In genomic region chr11:44978279-44978960, GRCh38 we compare ENCODE assay signal across 11 cellular contexts. TPM values are rescaled to one million over a fixed set of nuclear protein-coding genes. Genes with fewer than 3 reads are reported as not detected.
A peak's percentile ranks its signal among the peaks of the same experiment; 100 is the strongest.
DNase-seq lines count a peak whose midpoint lies in the region; ATAC-seq, FAIRE-seq and TF ChIP-seq lines count a peak whose summit lies in the region.
"Had no signal": no experiment of that assay in that cellular context is flagged by ENCODE, and none has a peak within 500 bp of the region (broad histone marks: within the 10 kb centered on the region; RNA-seq: fewer than 3 reads in every experiment).

No MANE protein-coding gene starts in this region.

- BruUV-seq in HepG2 (replicated peaks; lab: Mats Ljungman, UMichigan), result no TSS peak

- no peak for TF ChIP-seq POLR2A in HepG2 (IDR thresholded peaks at IDR 0.05; ENCODE audit: insufficient read depth in 1 of 2, low read depth in 2 of 2, low read length in 2 of 2)
- no peak for TF ChIP-seq POLR2A in upper lobe of left lung (IDR thresholded peaks at IDR 0.05)

- no peaks in the 10 kb centered on the region for H3K79me2 ChIP-seq in HepG2 (ENCODE audit: insufficient read depth, low read length)

- no peaks in the 10 kb centered on the region for H3K36me3 ChIP-seq in RWPE2 (ENCODE audit: low read depth)
- no peaks in the 10 kb centered on the region for H3K36me3 ChIP-seq in HepG2 (replicated peaks in 1 of 2; ENCODE audit: control insufficient read depth in 1 of 2, insufficient read depth in 2 of 2, low read length in 2 of 2)
- no peaks in the 10 kb centered on the region for H3K36me3 ChIP-seq in upper lobe of left lung
- H3K36me3 ChIP-seq: tibial nerve had no signal

- H3K4me2 ChIP-seq in HepG2 (ENCODE audit: low read depth, low read length), result no peak overlapping the region

- POLR2A ChIA-PET in HepG2 (lab: Yijun Ruan, JAX), result no interaction called here

- H3K4me1 ChIP-seq in RWPE2 (ENCODE audit: insufficient read depth, poor library complexity, severe bottlenecking) (peaks cover 29% of the 10 kb centered on the region), HepG2 (ENCODE audit: insufficient read depth, low read length) (no peaks in the 10 kb centered on the region), upper lobe of left lung (peaks cover 39 to 45% (median 42%) of the 10 kb centered on the region in 4 donors)

- DNase-seq in NCI-H510A treated with DMSO at 0.1 percent for 48 hours (lab: John Stamatoyannopoulos, UW), result peak; percentile 57
- DNase-seq in NCI-H510A (lab: John Stamatoyannopoulos, UW), result no peak
- DNase-seq in RWPE2 (ENCODE audit: low spot score), result no peak
- DNase-seq in HepG2 (ENCODE audit: low spot score), result no peak
- no peak for DNase-seq in upper lobe of left lung
- DNase-seq in hypothalamus (lab: John Stamatoyannopoulos, UW), result no peak
- DNase-seq in activated T-cell treated with anti-CD3 and anti-CD28 coated beads, Interleukin-2, amount 50 U/mL, for 48 hours, result no peak
- DNase-seq: activated CD4-positive, alpha-beta T cell treated with anti-CD3 and anti-CD28 coated beads, Interleukin-2, amount 10 ng/mL, durations not matched to agents 24 days and 14 days; natural killer cell had no signal

- H2AFZ ChIP-seq in HepG2 (ENCODE audit: low read length), result no peak overlapping the region

- no peak overlapping the region for H3K9ac ChIP-seq in HepG2 (ENCODE audit: insufficient read depth, low read depth, low read length)

- no peaks in the 10 kb centered on the region for H4K20me1 ChIP-seq in HepG2 (ENCODE audit: insufficient read depth, low read length)

- TF ChIP-seq EP300 in HepG2 (IDR thresholded peaks at IDR 0.05; ENCODE audit: low read depth in 2 of 2, low read length in 2 of 2) (no peak), HepG2 (CRISPR knock-in tag; IDR thresholded peaks at IDR 0.05; ENCODE audit: borderline replicate concordance) (no peak), upper lobe of left lung (IDR thresholded peaks at IDR 0.05) (no peak)

- no peak for TF ChIP-seq CTCF in RWPE2 (IDR thresholded peaks at IDR 0.05; ENCODE audit: poor library complexity, severe bottlenecking)
- no peak for TF ChIP-seq CTCF in HepG2 (CRISPR knock-in tag; IDR thresholded peaks at IDR 0.05)
- no peak for TF ChIP-seq CTCF in upper lobe of left lung (IDR thresholded peaks at IDR 0.05)

- in situ Hi-C loops in HepG2 (cut with HindIII; ENCODE audit: extremely low pct_ligation_motif_present, low pct_unique_long_range_greater_than_20kb), result no loop called here

- peak overlapping the region; percentile 84 for H3K27ac ChIP-seq in RWPE2 (ENCODE audit: poor library complexity, severe bottlenecking)
- H3K27ac ChIP-seq in HepG2 (ENCODE audit: extremely low read length, insufficient read depth, low read length), result no peak overlapping the region
- H3K27ac ChIP-seq in upper lobe of left lung, result peak overlapping the region; percentile 58 to 85 (median 68)

- 16% methylated on average over 3 of the region's 3 CpGs for WGBS in HepG2 (ENCODE audit: low lambda C conversion rate)
- WGBS in upper lobe of left lung, 2 donors, result 34 to 47% methylated on average over 3 of the region's 3 CpGs

- ATAC-seq in RWPE2 (ENCODE audit: low read depth) (peak; percentile 13; the same call in 2 of the 3 replicates), HepG2 (no peak), upper lobe of left lung (ENCODE audit: low FRiP score in 2 of 2) (peak in 1 of 2 donors; percentile 2), GM19023 (IDR thresholded peaks at IDR 0.05; ENCODE audit: unreplicated experiment) (no peak)

- intact Hi-C loops in HepG2 (cut with micrococcal nuclease; ENCODE audit: unreplicated experiment), result no loop called here

- no peak for FAIRE-seq in HepG2 (lab: Jason Lieb, UNC)

- no peak for TF ChIP-seq RAD21 in HepG2 (CRISPR knock-in tag; IDR thresholded peaks at IDR 0.05)

- CTCF ChIA-PET in HepG2 (lab: Yijun Ruan, JAX; ENCODE audit: low intra/inter-chr PET ratio, low total read pairs), result no interaction called here

- no peaks in the 10 kb centered on the region for H3K27me3 ChIP-seq in RWPE2 (ENCODE audit: insufficient read depth, poor library complexity, severe bottlenecking)
- peaks cover 0 to 6% of the 10 kb centered on the region in 2 experiments; a peak in 2 of 5 replicates for H3K27me3 ChIP-seq in HepG2 (ENCODE audit: control insufficient read depth in 1 of 2, insufficient read depth in 2 of 2, low read length in 2 of 2)
- H3K27me3 ChIP-seq in upper lobe of left lung, result no peaks in the 10 kb centered on the region
- H3K27me3 ChIP-seq: tibial nerve had no signal

- H3K9me3 ChIP-seq in RWPE2 (ENCODE audit: severe bottlenecking) (no peaks in the 10 kb centered on the region), HepG2 (ENCODE audit: low read length) (no peaks in the 10 kb centered on the region), upper lobe of left lung (no peaks in the 10 kb centered on the region)
- H3K9me3 ChIP-seq: tibial nerve had no signal

- H3K4me3 ChIP-seq in RWPE2 (ENCODE audit: severe bottlenecking), result no peak overlapping the region
- no peak overlapping the region for H3K4me3 ChIP-seq in HepG2 (replicated peaks in 1 of 3; ENCODE audit: insufficient read depth in 1 of 3, low read depth in 2 of 3, low read length in 3 of 3)
- no peak overlapping the region for H3K4me3 ChIP-seq in upper lobe of left lung
- H3K4me3 ChIP-seq: tibial nerve had no signal

TF ChIP-seq in HepG2, 621 proteins besides CTCF, POLR2A, EP300 and RAD21 (continues in another document):
- TF ChIP-seq IKZF1 (IDR thresholded peaks at IDR 0.05) (peak; percentile 73; the same call in 1 of the 2 replicates), GRHL1 (CRISPR knock-in tag; conservative IDR thresholded peaks at IDR 0.05) (no peak), TRIM22 (IDR thresholded peaks at IDR 0.05) (peak; percentile 65; the same call in 1 of the 2 replicates), FOXA1 (IDR thresholded peaks at IDR 0.05) (peak; percentile 67), FOXA1 (CRISPR knock-in tag; IDR thresholded peaks at IDR 0.05) (no peak), ZNF207 (IDR thresholded peaks at IDR 0.05; ENCODE audit: borderline replicate concordance) (0 out of 2 replicates have a peak, but pooled peaks have one; percentile 52), LCORL (IDR thresholded peaks at IDR 0.05) (0 out of 2 replicates have a peak, but pooled peaks have one; percentile 20), LCORL (CRISPR knock-in tag; IDR thresholded peaks at IDR 0.05) (no peak), MED13 (CRISPR knock-in tag; IDR thresholded peaks at IDR 0.05) (no peak), NBN (conservative IDR thresholded peaks at IDR 0.05) (0 out of 2 replicates have a peak, but pooled peaks have one; percentile 30), ATAD3A (CRISPR knock-in tag; IDR thresholded peaks at IDR 0.05) (no peak)

RNA-seq across cellular contexts. Expression of gene TP53I11, which starts 27.7 kb away (rescaled TPM):
- total RNA-seq in HepG2 (2016; rRNA removed; fragmentation: Illumina TruSeq; extraction: Trizol), result not detected in 2 replicates
- total RNA-seq in HepG2 (2016; cell fraction: cytosol; rRNA removed; fragmentation: Illumina TruSeq; extraction: Trizol; ENCODE audit: low read depth), result not detected in 2 replicates
- total RNA-seq in HepG2 (2016; cell fraction: insoluble cytoplasmic fraction; rRNA removed; fragmentation: Illumina TruSeq; extraction: Trizol), result not detected in 2 replicates
- not detected in 2 replicates for total RNA-seq in HepG2 (2016; cell fraction: membrane; rRNA removed; fragmentation: Illumina TruSeq; extraction: Trizol)
- not detected in 2 replicates for total RNA-seq in HepG2 (2016; cell fraction: nucleus; rRNA removed; fragmentation: Illumina TruSeq; extraction: Trizol)
- not detected in 2 replicates for polyA plus RNA-seq in HepG2 (2011; rRNA removed)
- not detected in 2 replicates for polyA plus RNA-seq in HepG2 (2011; cell fraction: cytosol; rRNA removed)
- not detected in 2 replicates for polyA plus RNA-seq in HepG2 (2011; cell fraction: nucleus; rRNA removed)
- polyA plus RNA-seq in HepG2 (2012), result not detected in 2 replicates
- not detected in 2 replicates for polyA plus RNA-seq in HepG2 (2016; cell fraction: cytosol; fragmentation: Illumina TruSeq; extraction: Trizol; ENCODE audit: low read depth)
- polyA plus RNA-seq in HepG2 (2016; cell fraction: insoluble cytoplasmic fraction; fragmentation: Illumina TruSeq; extraction: Trizol; ENCODE audit: low read depth), result not detected in 2 replicates
- polyA plus RNA-seq in HepG2 (2016; cell fraction: membrane; fragmentation: Illumina TruSeq; extraction: Trizol; ENCODE audit: low read depth), result not detected in 2 replicates
- polyA plus RNA-seq in HepG2 (2016; cell fraction: nucleus; fragmentation: Illumina TruSeq; extraction: Trizol; ENCODE audit: insufficient read depth, low read depth), result not detected in 2 replicates
- polyA minus RNA-seq in HepG2 (2011; rRNA and poly(A)+ RNA removed; ENCODE audit: low replicate concordance), result 1.0 TPM in 1 of 2 replicates, not detected in the other
- not detected in 2 replicates for polyA minus RNA-seq in HepG2 (2011; cell fraction: cytosol; rRNA and poly(A)+ RNA removed)
- polyA minus RNA-seq in HepG2 (2011; cell fraction: nucleus; rRNA and poly(A)+ RNA removed), result not detected in 2 replicates
- total RNA-seq in upper lobe of left lung, result 100 to 1,000 TPM in 3 of 6 donors, 10 to 100 TPM in 3; 55.3 to 127 (median 101) TPM

Comparison
In these comparisons a context has a peak if more than half of its experiments do, and no peak if none do; other contexts are left out.
1. RNA of gene TP53I11, which starts 27.7 kb away (total RNA-seq): 55.3 to 127 TPM in upper lobe of left lung; not detected in HepG2; every median in the first group is over 10 times any median in the second.